Comparison of ENCODE assay signal across 10 cellular contexts in the genomic region with DNA sequence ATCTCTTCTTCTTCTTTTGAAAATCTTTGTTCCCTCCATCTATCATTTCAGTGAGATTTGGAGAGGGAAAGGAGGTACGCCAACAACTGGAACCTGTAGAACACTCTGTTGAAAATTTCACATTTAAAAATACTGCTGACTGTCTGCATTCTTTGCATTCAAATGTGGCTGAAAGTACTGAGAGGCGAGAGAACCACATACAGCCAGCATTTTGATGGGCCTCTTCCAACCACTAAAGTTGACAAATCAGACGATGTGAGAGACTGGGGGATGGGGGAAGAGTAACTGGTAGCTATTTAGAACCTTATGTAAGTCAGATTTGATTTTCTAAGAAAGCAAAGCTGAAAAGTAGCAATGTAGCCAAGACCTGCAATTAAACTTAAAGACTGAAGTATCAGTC.
DNase-seq lines count a peak whose midpoint lies in the region; ATAC-seq, FAIRE-seq and TF ChIP-seq lines count a peak whose summit lies in the region.
"Had no signal": no experiment of that assay in that cellular context is flagged by ENCODE, and none has a peak within 500 bp of the region (broad histone marks: within the 10 kb centered on the region; RNA-seq: fewer than 3 reads in every experiment).

No MANE protein-coding gene starts in this region.

- no peaks in the 10 kb centered on the region for H3K27me3 ChIP-seq in PC-3 (ENCODE audit: low read length)

- H3K27ac ChIP-seq in PC-3 (ENCODE audit: low read length) = no peak overlapping the region

- DNase-seq in stimulated activated CD4-positive, alpha-beta T cell treated with anti-CD3 and anti-CD28 coated beads, Interleukin-12 subunit alpha, Interleukin-12 subunit beta, amount 100 ng/mL, for 48 hours (ENCODE audit: low read depth in 2 of 3, low spot score in 1 of 3) = peak in 2 of 3 donors; percentile 10 to 34
- no peak for DNase-seq in stimulated activated CD4-positive, alpha-beta T cell treated with anti-CD3 and anti-CD28 coated beads, Interleukin-4, amount 100 ng/mL, for 1 hour
- DNase-seq in astrocyte of the cerebellum (ENCODE audit: low read depth) = peak; percentile 85
- peak; percentile 56 for DNase-seq in myocyte (ENCODE audit: low read depth)
- no peak for DNase-seq in NK-92 (lab: John Stamatoyannopoulos, UW; ENCODE audit: unreplicated experiment)
- no peak for DNase-seq in PC-3
- no peak for DNase-seq in frontal cortex (ENCODE audit: low spot score in 2 of 2)
- DNase-seq: islet precursor cell; NK-92 treated with Interleukin-12 subunit alpha and Interleukin-12 subunit beta, amount 100 ng/mL, for 24 hours had no signal

- no peak overlapping the region for H3K4me2 ChIP-seq in PC-3 (ENCODE audit: low read length)

- CTCF ChIA-PET in PC-3 (lab: Charles Lee) = no interaction called here

- no peaks in the 10 kb centered on the region for H3K9me3 ChIP-seq in PC-3 (ENCODE audit: low read length)

- TF ChIP-seq CTCF in astrocyte of the cerebellum (IDR thresholded peaks at IDR 0.05; ENCODE audit: low read depth, low read length, missing control alignments) (no peak), PC-3 (conservative IDR thresholded peaks at IDR 0.05; ENCODE audit: low read depth, low read length) (no peak)

- H2AFZ ChIP-seq in PC-3 (ENCODE audit: low read length) = no peak overlapping the region

- no peaks in the 10 kb centered on the region for H3K36me3 ChIP-seq in PC-3 (ENCODE audit: low read depth, low read length)

- no peak overlapping the region for H3K9ac ChIP-seq in PC-3 (ENCODE audit: low read length)

- no peaks in the 10 kb centered on the region for H4K20me1 ChIP-seq in PC-3 (ENCODE audit: low read length)

- ATAC-seq in PC-3 (no peak), GM21576 (IDR thresholded peaks at IDR 0.05; ENCODE audit: unreplicated experiment) (no peak)

- H3K9me2 ChIP-seq in PC-3 (replicated peaks; ENCODE audit: low read length) = no peaks in the 10 kb centered on the region

- in situ Hi-C loops in astrocyte of the cerebellum (cut with HindIII; ENCODE audit: low sequenced_read_pairs) = no loop called here

- H3F3A ChIP-seq in PC-3 (ENCODE audit: low read length, unreplicated experiment) = no peaks in the 10 kb centered on the region

- H3K79me2 ChIP-seq in PC-3 (ENCODE audit: low read length) = no peaks in the 10 kb centered on the region

- POLR2A ChIA-PET in PC-3 (lab: Charles Lee; ENCODE audit: unreplicated experiment) = no interaction called here

- no TSS peak for BruUV-seq in PC-3 (replicated peaks; lab: Mats Ljungman, UMichigan)

- no peak for FAIRE-seq in frontal cortex (lab: Jason Lieb, UNC)

- H3K4me3 ChIP-seq in astrocyte of the cerebellum (ENCODE audit: low read depth, low read length) (no peak overlapping the region), PC-3 (ENCODE audit: low read length) (no peak overlapping the region)

- no peaks in the 10 kb centered on the region; the same call in 1 of the 2 replicates for H3K4me1 ChIP-seq in PC-3 (ENCODE audit: insufficient read depth, low read length)

- intact Hi-C loops in PC-3 (cut with micrococcal nuclease) = loop anchor here (10.0 kb wide), 1 partner anchor 86 kb away; no protein-coding TSS in a partner anchor

Comparison
In these comparisons a context has a peak if more than half of its experiments do, and no peak if none do; other contexts are left out.
1. DNase-seq: peak in stimulated activated CD4-positive, alpha-beta T cell treated with anti-CD3 and anti-CD28 coated beads, Interleukin-12 subunit alpha, Interleukin-12 subunit beta, amount 100 ng/mL, for 48 hours (2 of 3), astrocyte of the cerebellum (single experiment) and myocyte (single experiment); none in stimulated activated CD4-positive, alpha-beta T cell treated with anti-CD3 and anti-CD28 coated beads, Interleukin-4, amount 100 ng/mL, for 1 hour (single experiment), NK-92 (single experiment), PC-3 (single experiment) and frontal cortex (0 of 2).